8 cellular contexts compared by ENCODE assay signal in the genomic region with DNA sequence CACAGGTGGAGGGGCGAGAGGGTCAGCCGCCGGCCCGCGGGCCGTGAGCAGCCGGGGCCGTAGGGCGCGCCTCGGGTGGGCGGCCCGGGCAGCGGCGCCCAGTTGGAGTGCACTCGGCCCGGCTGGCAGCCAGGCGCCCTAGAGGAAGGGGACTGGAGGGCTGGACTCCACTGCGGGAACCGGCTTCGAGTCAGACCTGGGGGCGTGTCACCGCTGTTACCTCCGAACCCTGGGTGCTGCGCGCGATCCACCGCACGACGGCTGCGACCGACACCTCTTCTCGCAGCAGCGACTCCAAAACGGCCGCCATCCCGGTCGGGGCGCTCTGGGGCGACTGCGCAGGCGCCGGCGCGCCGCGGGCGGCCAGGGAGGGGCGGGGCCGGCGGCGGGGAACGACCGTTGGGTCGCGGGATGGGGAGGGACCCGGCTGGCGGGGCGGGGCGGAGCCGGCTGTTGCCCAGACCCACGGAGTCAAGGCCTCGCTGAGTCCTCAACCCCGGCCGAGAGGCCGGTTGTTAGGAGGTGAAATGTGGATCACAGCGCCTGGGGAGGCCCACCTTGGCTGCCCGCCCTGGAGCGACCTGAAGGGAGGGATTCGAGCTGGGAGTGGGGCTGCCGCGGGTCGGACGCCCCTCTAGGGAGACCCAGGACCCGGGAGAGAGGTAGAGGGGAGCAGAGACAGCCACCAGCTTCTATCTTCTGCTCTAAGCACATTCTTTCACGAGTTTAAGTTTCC. TPM values are rescaled to one million over a fixed set of nuclear protein-coding genes. Genes with fewer than 3 reads are reported as not detected.
A peak's percentile ranks its signal among the peaks of the same experiment; 100 is the strongest.
DNase-seq lines count a peak whose midpoint lies in the region; ATAC-seq, FAIRE-seq and TF ChIP-seq lines count a peak whose summit lies in the region.

A gene with protein sequence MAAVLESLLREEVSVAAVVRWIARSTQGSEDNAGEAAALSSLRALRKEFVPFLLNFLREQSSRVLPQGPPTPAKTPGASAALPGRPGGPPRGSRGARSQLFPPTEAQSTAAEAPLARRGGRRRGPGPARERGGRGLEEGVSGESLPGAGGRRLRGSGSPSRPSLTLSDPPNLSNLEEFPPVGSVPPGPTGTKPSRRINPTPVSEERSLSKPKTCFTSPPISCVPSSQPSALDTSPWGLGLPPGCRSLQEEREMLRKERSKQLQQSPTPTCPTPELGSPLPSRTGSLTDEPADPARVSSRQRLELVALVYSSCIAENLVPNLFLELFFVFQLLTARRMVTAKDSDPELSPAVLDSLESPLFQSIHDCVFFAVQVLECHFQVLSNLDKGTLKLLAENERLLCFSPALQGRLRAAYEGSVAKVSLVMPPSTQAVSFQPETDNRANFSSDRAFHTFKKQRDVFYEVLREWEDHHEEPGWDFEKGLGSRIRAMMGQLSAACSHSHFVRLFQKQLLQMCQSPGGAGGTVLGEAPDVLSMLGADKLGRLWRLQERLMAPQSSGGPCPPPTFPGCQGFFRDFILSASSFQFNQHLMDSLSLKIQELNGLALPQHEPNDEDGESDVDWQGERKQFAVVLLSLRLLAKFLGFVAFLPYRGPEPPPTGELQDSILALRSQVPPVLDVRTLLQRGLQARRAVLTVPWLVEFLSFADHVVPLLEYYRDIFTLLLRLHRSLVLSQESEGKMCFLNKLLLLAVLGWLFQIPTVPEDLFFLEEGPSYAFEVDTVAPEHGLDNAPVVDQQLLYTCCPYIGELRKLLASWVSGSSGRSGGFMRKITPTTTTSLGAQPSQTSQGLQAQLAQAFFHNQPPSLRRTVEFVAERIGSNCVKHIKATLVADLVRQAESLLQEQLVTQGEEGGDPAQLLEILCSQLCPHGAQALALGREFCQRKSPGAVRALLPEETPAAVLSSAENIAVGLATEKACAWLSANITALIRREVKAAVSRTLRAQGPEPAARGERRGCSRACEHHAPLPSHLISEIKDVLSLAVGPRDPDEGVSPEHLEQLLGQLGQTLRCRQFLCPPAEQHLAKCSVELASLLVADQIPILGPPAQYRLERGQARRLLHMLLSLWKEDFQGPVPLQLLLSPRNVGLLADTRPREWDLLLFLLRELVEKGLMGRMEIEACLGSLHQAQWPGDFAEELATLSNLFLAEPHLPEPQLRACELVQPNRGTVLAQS (minus strand): TSS at position 336 of the 736 bp plus-strand sequence. CDS start 26 bp downstream, at position 310.

- H3K27ac ChIP-seq in pancreas (peak within 1 kb of the TSS; percentile 73 to 89 (median 86)), thyroid gland (peak within 1 kb of the TSS; percentile 79 to 82 (median 80))

- H3K9me3 ChIP-seq in pancreas (no peaks in the 10 kb centered on the region), thyroid gland (no peaks in the 10 kb centered on the region)

- H3K36me3 ChIP-seq in GM06990 (ENCODE audit: control insufficient read depth, insufficient read depth, low read length) = peaks cover 7% of the 10 kb centered on the region
- H3K36me3 ChIP-seq in pancreas = peaks cover 0 to 9% (median 0%) of the 10 kb centered on the region in 3 donors
- H3K36me3 ChIP-seq in thyroid gland = peaks cover 6 to 21% of the 10 kb centered on the region in 2 donors

- H3K36me3 Mint-ChIP-seq in activated naive CD8-positive, alpha-beta T cell treated with anti-CD3 and anti-CD28 coated beads, Interleukin-2, amount 10 ng/mL, durations not matched to agents 7 days and 5 days = peaks cover 9% of the 10 kb centered on the region

- H3K27ac Mint-ChIP-seq in activated naive CD8-positive, alpha-beta T cell treated with anti-CD3 and anti-CD28 coated beads, Interleukin-2, amount 10 ng/mL, durations not matched to agents 7 days and 5 days = peak within 1 kb of the TSS; percentile 80

- H3K4me3 Mint-ChIP-seq in activated naive CD8-positive, alpha-beta T cell treated with anti-CD3 and anti-CD28 coated beads, Interleukin-2, amount 10 ng/mL, durations not matched to agents 7 days and 5 days = peak within 1 kb of the TSS; percentile 82

- peak; percentile 95 for TF ChIP-seq POLR2A in NB4 (IDR thresholded peaks at IDR 0.05; ENCODE audit: extremely low read depth, insufficient read length)
- TF ChIP-seq POLR2A in thyroid gland (IDR thresholded peaks at IDR 0.05) = peak in 1 of 2 donors; percentile 82

- DNase-seq in GM06990 (ENCODE audit: extremely low read depth, insufficient read length) (peak; percentile 92), HFF-Myc (ENCODE audit: extremely low read depth, low read depth) (peak; percentile 22), NB4 (ENCODE audit: low read depth) (peak; percentile 89), SW 1271 (lab: John Stamatoyannopoulos, UW) (peak; percentile 47 to 55), Right ventricle myocardium superior (peak; percentile 96), pancreas (peak; percentile 91 to 98 (median 94)), thyroid gland (peak; percentile 92)
- peak; percentile 96 for DNase-seq in activated naive CD8-positive, alpha-beta T cell treated with anti-CD3 and anti-CD28 coated beads, Interleukin-2, amount 10 ng/mL, durations not matched to agents 7 days and 5 days

- no peaks in the 10 kb centered on the region for H3K27me3 ChIP-seq in GM06990 (replicated peaks; ENCODE audit: control insufficient read depth, insufficient read depth, low read length)
- H3K27me3 ChIP-seq in pancreas = no peaks in the 10 kb centered on the region
- no peaks in the 10 kb centered on the region for H3K27me3 ChIP-seq in thyroid gland

- peaks cover 10% of the 10 kb centered on the region for H3K4me1 Mint-ChIP-seq in activated naive CD8-positive, alpha-beta T cell treated with anti-CD3 and anti-CD28 coated beads, Interleukin-2, amount 10 ng/mL, durations not matched to agents 7 days and 5 days

- H3K4me3 ChIP-seq in GM06990 (replicated peaks; ENCODE audit: low read depth, low read length) (peak within 1 kb of the TSS; percentile 85), HFF-Myc (replicated peaks; ENCODE audit: low read depth, low read length) (peak within 1 kb of the TSS; percentile 59), NB4 (ENCODE audit: low read depth, low read length) (peak within 1 kb of the TSS; percentile 68), pancreas (peak within 1 kb of the TSS; percentile 89 to 97 (median 92)), thyroid gland (replicated peaks in 1 of 3) (peak within 1 kb of the TSS; percentile 72 to 92 (median 89))

- no peaks in the 10 kb centered on the region for H3K9me3 Mint-ChIP-seq in activated naive CD8-positive, alpha-beta T cell treated with anti-CD3 and anti-CD28 coated beads, Interleukin-2, amount 10 ng/mL, durations not matched to agents 7 days and 5 days

- ATAC-seq in activated naive CD8-positive, alpha-beta T cell treated with anti-CD3 and anti-CD28 coated beads, Interleukin-2, amount 10 ng/mL, durations not matched to agents 7 days and 5 days (ENCODE audit: low read depth) = peak; percentile 96
- ATAC-seq in Right ventricle myocardium superior (ENCODE audit: poor library complexity) (peak; percentile 99), pancreas (peak; percentile 98 to 99 (median 99))

- TF ChIP-seq CTCF in GM06990 (IDR thresholded peaks at IDR 0.05; ENCODE audit: insufficient read depth, low read length, poor library complexity, severe bottlenecking) = no peak
- TF ChIP-seq CTCF in HFF-Myc (IDR thresholded peaks at IDR 0.05; ENCODE audit: low read depth, low read length, missing control alignments) = no peak
- TF ChIP-seq CTCF in NB4 (IDR thresholded peaks at IDR 0.05; ENCODE audit: low read depth, low read length) = no peak
- TF ChIP-seq CTCF in pancreas (IDR thresholded peaks at IDR 0.05) = no peak
- no peak for TF ChIP-seq CTCF in thyroid gland (IDR thresholded peaks at IDR 0.05)

- FAIRE-seq in pancreas (lab: Jason Lieb, UNC) = no peak

- POLR2A ChIA-PET in activated naive CD8-positive, alpha-beta T cell treated with anti-CD3 and anti-CD28 coated beads, Interleukin-2, amount 10 ng/mL, durations not matched to agents 7 days and 5 days (lab: Charles Lee) = interaction anchor here (0.6 to 1.8 kb wide), 6 partner anchors 11 to 370 kb away, joined by 3 to 6 read pairs (median 3); no protein-coding TSS in a partner anchor

- H3K4me1 ChIP-seq in pancreas (peaks cover 4 to 9% (median 7%) of the 10 kb centered on the region in 3 donors), thyroid gland (peaks cover 11 to 15% of the 10 kb centered on the region in 2 donors)

- no peaks in the 10 kb centered on the region for H3K27me3 Mint-ChIP-seq in activated naive CD8-positive, alpha-beta T cell treated with anti-CD3 and anti-CD28 coated beads, Interleukin-2, amount 10 ng/mL, durations not matched to agents 7 days and 5 days

- intact Hi-C loops in Right ventricle myocardium superior (cut with DNase I) (no loop called here), pancreas (cut with DNase I) (no loop called here), thyroid gland (cut with DNase I) (loop anchor here (10.0 kb wide), 1 partner anchor 188 kb away; a partner anchor contains a TSS)

- WGBS in pancreas, 2 donors = 1% methylated on average over 67 to 76 of the region's 76 CpGs
- 0 to 3% methylated on average over 9 to 27 of the region's 76 CpGs for WGBS in thyroid gland, 2 donors

RNA-seq across cellular contexts. Expression of the gene that starts here (rescaled TPM):
- total RNA-seq in activated naive CD8-positive, alpha-beta T cell treated with anti-CD3 and anti-CD28 coated beads, Interleukin-2, amount 10 ng/mL, durations not matched to agents 7 days and 5 days = 10 to 100 TPM; 33.2 to 35.7 TPM
- 6.3 TPM for total RNA-seq in Right ventricle myocardium superior
- 10 to 100 TPM in 1 of 6 donors, 1 to 10 TPM in 5; 5.8 to 13.4 (median 8.1) TPM for total RNA-seq in pancreas
- 10 to 100 TPM; 14.1 to 20.0 TPM for polyA plus RNA-seq in pancreas
- 10 to 100 TPM in 3 of 4 donors, 1 to 10 TPM in 1; 9.4 to 15.9 (median 12.6) TPM for total RNA-seq in thyroid gland

Comparison
In these comparisons a context has a peak if more than half of its experiments do, and no peak if none do; other contexts are left out.
1. Peak in every context shown above with its lines: DNase-seq, ATAC-seq, H3K4me3 ChIP-seq and H3K27ac ChIP-seq.
2. DNase-seq: peak in every context shown above with its lines; median percentile 96 in activated naive CD8-positive, alpha-beta T cell treated with anti-CD3 and anti-CD28 coated beads, Interleukin-2, amount 10 ng/mL, durations not matched to agents 7 days and 5 days; 96 in Right ventricle myocardium superior; 94 in pancreas; 92 in GM06990; 92 in thyroid gland; 89 in NB4; 51 in SW 1271; 22 in HFF-Myc.